ENCODE assay signal across 27 cellular contexts in the genomic region with DNA sequence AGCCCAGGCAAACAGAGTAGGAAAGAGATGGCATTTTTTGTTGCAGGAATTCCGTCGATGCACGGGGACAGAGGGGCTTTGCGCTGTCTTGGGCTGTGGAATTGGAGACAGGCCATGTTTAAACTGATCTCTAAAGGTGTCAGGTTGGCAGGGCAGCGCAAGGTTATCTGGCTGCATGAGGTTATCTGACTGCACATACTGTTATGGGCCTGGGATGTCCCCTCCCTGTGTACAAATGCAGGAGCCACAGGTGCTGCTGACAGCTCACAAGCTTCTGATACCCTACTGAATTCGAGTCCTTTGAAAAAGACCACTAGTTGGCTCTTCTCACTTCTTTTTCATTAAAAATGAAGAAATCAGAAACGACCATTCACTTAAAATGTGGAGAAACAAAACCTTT.
"Had no signal": no experiment of that assay in that cellular context is flagged by ENCODE, and none has a peak within 500 bp of the region (broad histone marks: within the 10 kb centered on the region; RNA-seq: fewer than 3 reads in every experiment).

No MANE protein-coding gene starts in this region.

- H3K36me3 ChIP-seq: esophagus muscularis mucosa, gastroesophageal sphincter, left lung, lower lobe of right lung, ovary, suprapubic skin, transverse colon, vagina had no signal

- H3K9me3 Mint-ChIP-seq: naive thymus-derived CD8-positive, alpha-beta T cell; nephron progenitor cell; stimulated activated naive CD8-positive, alpha-beta T cell treated with anti-CD3 and anti-CD28 coated beads, Interleukin-15, amount 100 ng/mL, for 72 hours had no signal

- ATAC-seq: foreskin keratinocyte; gastroesophageal sphincter; left lung; lower lobe of right lung; naive thymus-derived CD8-positive, alpha-beta T cell; sciatic nerve; stimulated activated naive CD8-positive, alpha-beta T cell treated with anti-CD3 and anti-CD28 coated beads, Interleukin-15, amount 100 ng/mL, for 72 hours had no signal

- H3K4me1 Mint-ChIP-seq: nephron progenitor cell had no signal

- H3K9me3 ChIP-seq: esophagus muscularis mucosa, gastroesophageal sphincter, left lung, lower lobe of right lung, ovary, suprapubic skin, transverse colon, vagina had no signal

- H3K27me3 Mint-ChIP-seq: naive thymus-derived CD8-positive, alpha-beta T cell; stimulated activated naive CD8-positive, alpha-beta T cell treated with anti-CD3 and anti-CD28 coated beads, Interleukin-15, amount 100 ng/mL, for 72 hours had no signal

- H3K4me2 ChIP-seq: smooth muscle cell had no signal

- H3K36me3 Mint-ChIP-seq: naive thymus-derived CD8-positive, alpha-beta T cell had no signal

- H3K4me3 ChIP-seq: coronary artery, esophagus muscularis mucosa, gastroesophageal sphincter, left lung, lower lobe of right lung, ovary, smooth muscle cell, suprapubic skin, transverse colon, vagina had no signal

- H3K27me3 ChIP-seq: esophagus muscularis mucosa, foreskin keratinocyte, gastroesophageal sphincter, left lung, ovary, suprapubic skin, transverse colon, vagina had no signal

- H3K27ac Mint-ChIP-seq: naive thymus-derived CD8-positive, alpha-beta T cell; nephron progenitor cell had no signal

- DNase-seq: dermis blood vessel endothelial cell; effector memory CD4-positive, alpha-beta T cell; foreskin keratinocyte; kidney; left lung; lower lobe of right lung; naive thymus-derived CD8-positive, alpha-beta T cell; nephron progenitor cell; occipital lobe; ovary; posterior cingulate gyrus; retina; stimulated activated CD4-positive, alpha-beta T cell treated with anti-CD3 and anti-CD28 coated beads, Interleukin-12 subunit alpha, Interleukin-12 subunit beta, amount 100 ng/mL, for 4 hours; stimulated activated CD4-positive, alpha-beta T cell treated with anti-CD3 and anti-CD28 coated beads, Interleukin-1b, Interleukin-23, amount 100 ng/mL, for 48 hours; stimulated activated CD4-positive, alpha-beta T cell treated with anti-CD3 and anti-CD28 coated beads, Interleukin-4, amount 100 ng/mL, for 1 hour; stimulated activated CD8-positive, alpha-beta memory T cell treated with anti-CD3 and anti-CD28 coated beads, Interleukin-4, amount 100 ng/mL, for 48 hours; stimulated activated naive CD4-positive, alpha-beta T cell; stimulated activated naive CD8-positive, alpha-beta T cell treated with anti-CD3 and anti-CD28 coated beads, Interleukin-15, amount 100 ng/mL, for 72 hours; transverse colon had no signal

- H3K4me3 Mint-ChIP-seq: naive thymus-derived CD8-positive, alpha-beta T cell; nephron progenitor cell; stimulated activated naive CD8-positive, alpha-beta T cell treated with anti-CD3 and anti-CD28 coated beads, Interleukin-15, amount 100 ng/mL, for 72 hours had no signal

- FAIRE-seq: endothelial cell of umbilical vein had no signal

- H3K27ac ChIP-seq: coronary artery, esophagus muscularis mucosa, foreskin keratinocyte, gastroesophageal sphincter, left lung, lower lobe of right lung, ovary, suprapubic skin, transverse colon, vagina had no signal

- H3K4me1 ChIP-seq: foreskin keratinocyte, left lung, lower lobe of right lung, suprapubic skin, transverse colon, vagina had no signal
